ENCODE assay signal across 34 cellular contexts in genomic region chr20:60427516-60427915, GRCh38.
"Had no signal": no experiment of that assay in that cellular context is flagged by ENCODE, and none has a peak within 500 bp of the region (broad histone marks: within the 10 kb centered on the region; RNA-seq: fewer than 3 reads in every experiment).

No MANE protein-coding gene starts in this region.

- H3K27me3 ChIP-seq: MG63 had no signal

- H3K27ac ChIP-seq: KMS-11 had no signal

- H3K36me3 ChIP-seq: MG63 had no signal

- H3K9me3 ChIP-seq: MG63 had no signal

- H3K4me3 ChIP-seq: MG63 had no signal

- DNase-seq: Karpas-422, Kasumi-1, KBM-7, KG1, MG63, MM.1S, MV-4-11, NCI-H1048, NCI-H1092, NCI-H1092 treated with DMSO at 0.1 percent for 48 hours, NCI-H1105, NCI-H1105 treated with DMSO at 0.1 percent for 48 hours, NCI-H1417, NCI-H1417 treated with DMSO at 0.1 percent for 48 hours, NCI-H1436 treated with DMSO at 0.1 percent for 48 hours, NCI-H146, NCI-H1694, NCI-H1694 treated with DMSO at 0.1 percent for 48 hours, NCI-H187, NCI-H187 treated with DMSO at 0.1 percent for 48 hours, NCI-H1930, NCI-H2029, NCI-H2029 treated with DMSO at 0.1 percent for 48 hours, NCI-H2081, NCI-H2081 treated with DMSO at 0.1 percent for 48 hours, NCI-H2107, NCI-H2171, NCI-H2171 treated with DMSO at 0.1 percent for 48 hours, NCI-H226, NCI-H345, NCI-H446, NCI-H446 treated with DMSO at 0.1 percent for 48 hours, NCI-H510A had no signal
